1 cellular context compared by ENCODE assay signal in the genomic region with DNA sequence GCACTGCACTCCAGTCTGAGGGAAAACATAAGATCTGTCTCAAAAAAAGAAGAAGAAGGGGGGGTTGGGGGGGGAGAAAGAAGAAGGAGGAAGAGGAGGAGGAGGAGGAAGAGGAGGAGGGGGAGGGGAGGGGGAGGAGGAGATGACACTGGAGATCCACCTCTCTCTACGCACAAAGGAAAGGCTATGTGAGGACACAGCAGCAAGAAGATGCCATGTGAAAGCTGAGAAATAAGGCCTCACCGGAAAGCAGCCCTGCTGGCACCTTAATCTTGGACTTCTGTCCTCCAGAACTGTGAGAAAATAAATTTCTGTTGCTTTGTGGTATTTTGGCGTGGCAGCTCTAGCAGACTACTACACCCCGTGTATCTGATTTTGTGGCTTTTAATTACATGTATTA.
TF ChIP-seq lines count a peak whose summit lies in the region.

No MANE protein-coding gene starts in this region.

TF ChIP-seq in GM23338, 12 proteins besides CTCF, POLR2A, EP300 and RAD21 (continued from another document):
- TF ChIP-seq ZNF462 (CRISPR knock-in tag; IDR thresholded peaks at IDR 0.05) (no peak), EZH2 (IDR thresholded peaks at IDR 0.05; ENCODE audit: low read depth, unreplicated experiment) (no peak), ZNF114 (CRISPR knock-in tag; IDR thresholded peaks at IDR 0.05) (no peak), STAT1 (IDR thresholded peaks at IDR 0.05; ENCODE audit: unreplicated experiment) (no peak), NANOG (IDR thresholded peaks at IDR 0.05; ENCODE audit: borderline replicate concordance) (no peak)
- TF ChIP-seq, protein P1, sequence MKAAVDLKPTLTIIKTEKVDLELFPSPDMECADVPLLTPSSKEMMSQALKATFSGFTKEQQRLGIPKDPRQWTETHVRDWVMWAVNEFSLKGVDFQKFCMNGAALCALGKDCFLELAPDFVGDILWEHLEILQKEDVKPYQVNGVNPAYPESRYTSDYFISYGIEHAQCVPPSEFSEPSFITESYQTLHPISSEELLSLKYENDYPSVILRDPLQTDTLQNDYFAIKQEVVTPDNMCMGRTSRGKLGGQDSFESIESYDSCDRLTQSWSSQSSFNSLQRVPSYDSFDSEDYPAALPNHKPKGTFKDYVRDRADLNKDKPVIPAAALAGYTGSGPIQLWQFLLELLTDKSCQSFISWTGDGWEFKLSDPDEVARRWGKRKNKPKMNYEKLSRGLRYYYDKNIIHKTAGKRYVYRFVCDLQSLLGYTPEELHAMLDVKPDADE (IDR thresholded peaks at IDR 0.05): no peak
